In genomic region chr3:74630602-74631001, GRCh38 we compare ENCODE assay signal across 16 cellular contexts. TPM values are rescaled to one million over a fixed set of nuclear protein-coding genes. Genes with fewer than 3 reads are reported as not detected.
DNase-seq lines count a peak whose midpoint lies in the region; ATAC-seq and TF ChIP-seq lines count a peak whose summit lies in the region.
"Had no signal": no experiment of that assay in that cellular context is flagged by ENCODE, and none has a peak within 500 bp of the region (broad histone marks: within the 10 kb centered on the region; RNA-seq: fewer than 3 reads in every experiment).

No MANE protein-coding gene starts in this region.

- H3K9me3 Mint-ChIP-seq in HFFc6 = no peaks in the 10 kb centered on the region

- H3K27me3 Mint-ChIP-seq in HFFc6 (ENCODE audit: insufficient read depth) = no peaks in the 10 kb centered on the region
- H3K27me3 Mint-ChIP-seq: activated CD8-positive, alpha-beta T cell treated with anti-CD3 and anti-CD28 coated beads for 36 hours; CD4-positive, alpha-beta T cell had no signal

- no peak overlapping the region for H3K4me3 Mint-ChIP-seq in HFFc6
- H3K4me3 Mint-ChIP-seq: activated CD8-positive, alpha-beta T cell treated with anti-CD3 and anti-CD28 coated beads for 36 hours; CD4-positive, alpha-beta T cell had no signal

- peaks cover 60% of the 10 kb centered on the region for H3K4me1 Mint-ChIP-seq in HFFc6 (ENCODE audit: low read depth)

- DNase-seq in AG04449 (ENCODE audit: low read depth, low spot score) = no peak
- DNase-seq in HFFc6 = peak; percentile 65
- DNase-seq in cardiac fibroblast (ENCODE audit: low read depth in 2 of 2) = peak; percentile 47 to 81
- peak; percentile 48 for DNase-seq in left kidney (ENCODE audit: low read depth, low spot score)
- DNase-seq in activated CD4-positive, alpha-beta T cell treated with anti-CD3 and anti-CD28 coated beads, Interleukin-2, amount 50 U/mL, for 48 hours = no peak
- no peak for DNase-seq in SW 1271 (lab: John Stamatoyannopoulos, UW)
- DNase-seq: activated CD8-positive, alpha-beta T cell treated with anti-CD3 and anti-CD28 coated beads for 36 hours; CD4-positive, alpha-beta T cell; KG1; kidney glomerular epithelial cell; NCI-H446 treated with DMSO at 0.1 percent for 48 hours; nucleus accumbens; stimulated activated CD4-positive, alpha-beta T cell treated with anti-CD3 and anti-CD28 coated beads, Interleukin-4, amount 100 ng/mL, for 24 hours had no signal

- H3K4me3 ChIP-seq in AG04449 (ENCODE audit: low read depth, low read length) = no peak overlapping the region
- H3K4me3 ChIP-seq in cardiac fibroblast (replicated peaks in 1 of 2; ENCODE audit: low read depth in 2 of 2, low read length in 2 of 2) = no peak overlapping the region

- ATAC-seq in HG03025 (IDR thresholded peaks at IDR 0.05; ENCODE audit: low FRiP score, unreplicated experiment) (no peak), GM21390 (IDR thresholded peaks at IDR 0.05; ENCODE audit: unreplicated experiment) (no peak)
- ATAC-seq: activated CD8-positive, alpha-beta T cell treated with anti-CD3 and anti-CD28 coated beads for 36 hours; HCT116 had no signal

- TF ChIP-seq CTCF in AG04449 (IDR thresholded peaks at IDR 0.05; ENCODE audit: insufficient read depth, low read length, missing control alignments) (peak; percentile 41), HFFc6 (IDR thresholded peaks at IDR 0.05) (peak; percentile 82), cardiac fibroblast (IDR thresholded peaks at IDR 0.05; ENCODE audit: low read depth, low read length) (peak; percentile 35)

- POLR2A ChIA-PET in AG04449 (lab: Yijun Ruan, JAX) = no interaction called here

- no peaks in the 10 kb centered on the region for H3K36me3 Mint-ChIP-seq in HFFc6 (ENCODE audit: low read depth)

- peak overlapping the region; percentile 38; the same call in 1 of the 2 replicates for H3K27ac Mint-ChIP-seq in HFFc6
- H3K27ac Mint-ChIP-seq: activated CD8-positive, alpha-beta T cell treated with anti-CD3 and anti-CD28 coated beads for 36 hours; CD4-positive, alpha-beta T cell had no signal

- CTCF ChIA-PET in AG04449 (lab: Yijun Ruan, JAX) = interaction anchor here (0.9 to 1.0 kb wide), 2 partner anchors 253 to 254 kb away, joined by 3 to 4 read pairs; no protein-coding TSS in a partner anchor

RNA-seq across cellular contexts. Expression of gene CNTN3, which starts 16.1 kb away (rescaled TPM):
- 10 to 100 TPM in 5 of 6 experiments, 1 to 10 TPM in 1; 9.8 to 14.6 (median 12.3) TPM for total RNA-seq in HFFc6 (2021; fragmentation: NEBNext Ultra II Directional; extraction: Animal tissue kit (Norgen Biotek cat#: 25700))
- total RNA-seq: activated CD8-positive, alpha-beta T cell treated with anti-CD3 and anti-CD28 coated beads for 36 hours; CD4-positive, alpha-beta T cell had no signal

Comparison
In these comparisons a context has a peak if more than half of its experiments do, and no peak if none do; other contexts are left out.
1. DNase-seq: peak in HFFc6 (single experiment), cardiac fibroblast (2 of 2) and left kidney (single experiment); none in AG04449 (single experiment), activated CD4-positive, alpha-beta T cell treated with anti-CD3 and anti-CD28 coated beads, Interleukin-2, amount 50 U/mL, for 48 hours (0 of 2) and SW 1271 (0 of 2).
2. Peak in every context shown above with its lines, with median percentiles within 50 percentile points of each other: CTCF ChIP-seq.